Comparison of ENCODE assay signal across 18 cellular contexts in the genomic region with DNA sequence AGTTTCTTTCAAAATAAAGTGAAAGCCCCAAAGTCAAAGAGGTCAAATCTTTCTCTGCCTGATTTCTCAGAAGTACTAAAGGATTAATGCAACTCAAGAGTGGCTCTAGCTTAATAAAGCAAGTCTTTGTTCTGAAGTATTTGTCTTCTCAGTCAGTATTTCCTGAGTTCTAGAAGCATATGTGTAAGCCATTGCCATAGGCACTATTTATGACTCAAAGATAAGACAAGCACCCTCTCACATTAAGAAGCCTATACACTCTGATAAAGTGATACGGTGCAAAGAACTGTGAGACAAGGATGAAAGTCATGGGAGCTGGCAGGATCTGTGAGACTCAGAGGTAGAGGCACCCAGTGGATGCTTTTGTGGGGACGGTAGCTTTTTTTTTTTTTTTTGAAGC.
DNase-seq lines count a peak whose midpoint lies in the region; ATAC-seq lines count a peak whose summit lies in the region.
"Had no signal": no experiment of that assay in that cellular context is flagged by ENCODE, and none has a peak within 500 bp of the region (broad histone marks: within the 10 kb centered on the region; RNA-seq: fewer than 3 reads in every experiment).

No MANE protein-coding gene starts in this region.

- H3K36me3 ChIP-seq in mesendoderm (ENCODE audit: control insufficient read depth, insufficient read depth, low read length): no peaks in the 10 kb centered on the region
- H3K36me3 ChIP-seq: MG63 had no signal

- H3K56ac ChIP-seq in mesendoderm (ENCODE audit: low read length): no peak overlapping the region

- H3K23ac ChIP-seq in mesendoderm (ENCODE audit: low read length): no peak overlapping the region

- H3K4me3 ChIP-seq in mesendoderm (ENCODE audit: low read length): no peak overlapping the region
- H3K4me3 ChIP-seq: MG63 had no signal

- DNase-seq in ELR (ENCODE audit: low read depth): peak; percentile 12
- peak; percentile 41 for DNase-seq in RPMI7951 (ENCODE audit: low read depth)
- DNase-seq in epidermal melanocyte (ENCODE audit: insufficient read length, low spot score): peak; percentile 82
- peak; percentile 18 for DNase-seq in mesendoderm
- DNase-seq in NCI-H1694 treated with DMSO at 0.1 percent for 48 hours (lab: John Stamatoyannopoulos, UW): no peak
- no peak for DNase-seq in GF-D8 (lab: John Stamatoyannopoulos, UW)
- DNase-seq: ACHN; CD4-positive, CD25-positive, alpha-beta regulatory T cell; HCEC 1CT; MG63; NCI-H1092; NCI-H146; NCI-H2081 treated with DMSO at 0.1 percent for 48 hours; NCI-H524; SHP77 had no signal

- H3K27me3 ChIP-seq in mesendoderm (ENCODE audit: insufficient read depth, low read length, poor library complexity): no peaks in the 10 kb centered on the region
- H3K27me3 ChIP-seq: MG63 had no signal

- no peak overlapping the region for H3K9ac ChIP-seq in mesendoderm (ENCODE audit: low read length)

- H2BK5ac ChIP-seq in mesendoderm (ENCODE audit: low read length): no peak overlapping the region

- H3K27ac ChIP-seq in mesendoderm (ENCODE audit: low read depth, low read length): no peak overlapping the region

- H3K4me2 ChIP-seq in mesendoderm (ENCODE audit: low read length): no peak overlapping the region

- no peaks in the 10 kb centered on the region for H3K79me2 ChIP-seq in mesendoderm (ENCODE audit: control insufficient read depth, insufficient read depth, low read length)

- no peak overlapping the region for H3K18ac ChIP-seq in mesendoderm (ENCODE audit: low read length)

- ATAC-seq in HG02840 (IDR thresholded peaks at IDR 0.05; ENCODE audit: low FRiP score, unreplicated experiment): no peak
- ATAC-seq: Panc1, SK-N-SH treated with all-trans-retinoic acid at 6 μM for 48 hours had no signal

- no peak overlapping the region for H4K5ac ChIP-seq in mesendoderm (ENCODE audit: low read length)

- no peak overlapping the region for H4K8ac ChIP-seq in mesendoderm (ENCODE audit: low read depth, low read length)

- no peak overlapping the region for H2AK5ac ChIP-seq in mesendoderm (ENCODE audit: low read length)

- H2BK120ac ChIP-seq in mesendoderm (ENCODE audit: low read depth, low read length): no peak overlapping the region

- H2BK15ac ChIP-seq in mesendoderm (replicated peaks; ENCODE audit: low read depth): no peak overlapping the region

- no peaks in the 10 kb centered on the region for H3K79me1 ChIP-seq in mesendoderm (ENCODE audit: low read length)

- peaks cover 4% of the 10 kb centered on the region for H3K4me1 ChIP-seq in mesendoderm (ENCODE audit: control insufficient read depth, low read depth, low read length)

- H3K4ac ChIP-seq in mesendoderm (ENCODE audit: low read depth, low read length): no peak overlapping the region

- no CpG with 5 or more reads among the region's 2 CpGs for WGBS in mesendoderm (ENCODE audit: extremely low coverage, insufficient coverage, low lambda C conversion rate)

Comparison
In these comparisons a context has a peak if more than half of its experiments do, and no peak if none do; other contexts are left out.
1. DNase-seq: peak in ELR (single experiment), RPMI7951 (single experiment), epidermal melanocyte (single experiment) and mesendoderm (single experiment); none in NCI-H1694 treated with DMSO at 0.1 percent for 48 hours (single experiment) and GF-D8 (single experiment).